ENCODE assay signal across 8 cellular contexts in the genomic region with DNA sequence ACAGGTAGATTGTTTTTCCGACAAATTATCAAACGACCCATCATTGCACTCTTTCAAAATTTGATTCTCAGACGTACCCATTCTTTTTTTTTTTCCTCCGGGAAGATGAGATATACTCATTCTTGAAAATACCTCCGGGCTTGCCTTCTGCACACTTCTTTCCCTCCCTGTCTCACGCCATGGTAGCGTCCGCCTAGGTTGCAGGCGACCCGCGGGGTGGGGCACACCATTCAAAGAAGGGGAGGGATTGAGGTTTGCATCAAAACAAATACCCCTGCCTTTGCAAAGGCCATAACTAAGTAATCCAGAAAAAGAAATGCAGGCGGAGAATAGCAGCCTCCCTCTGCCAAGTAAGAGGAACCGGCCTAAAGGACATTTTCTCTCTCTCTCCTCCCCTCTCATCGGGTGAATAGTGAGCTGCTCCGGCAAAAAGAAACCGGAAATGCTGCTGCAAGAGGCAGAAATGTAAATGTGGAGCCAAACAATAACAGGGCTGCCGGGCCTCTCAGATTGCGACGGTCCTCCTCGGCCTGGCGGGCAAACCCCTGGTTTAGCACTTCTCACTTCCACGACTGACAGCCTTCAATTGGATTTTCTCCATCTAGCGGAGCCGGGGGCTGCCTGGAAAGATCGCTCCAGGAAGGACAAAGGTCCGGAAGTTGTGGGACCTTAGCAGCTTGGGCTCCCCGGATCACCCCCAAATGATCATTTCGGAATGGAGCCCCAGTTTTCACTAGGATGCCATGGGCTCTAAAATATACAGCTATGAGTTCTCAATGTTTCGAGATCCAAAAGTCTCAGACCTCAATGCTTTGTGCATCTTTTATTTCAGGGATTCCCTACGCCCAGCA. TPM values are rescaled to one million over a fixed set of nuclear protein-coding genes. Genes with fewer than 3 reads are reported as not detected.
DNase-seq lines count a peak whose midpoint lies in the region; ATAC-seq and TF ChIP-seq lines count a peak whose summit lies in the region.

No MANE protein-coding gene starts in this region.

- H3K4me1 Mint-ChIP-seq in CD4-positive, alpha-beta T cell (ENCODE audit: low read depth) = peaks cover 46% of the 10 kb centered on the region
- peaks cover 24% of the 10 kb centered on the region for H3K4me1 Mint-ChIP-seq in endothelial cell (ENCODE audit: unreplicated experiment)

- ATAC-seq in CD4-positive, alpha-beta T cell (ENCODE audit: poor library complexity) = peak; percentile 45
- peak; percentile 20 for ATAC-seq in GM19463 (IDR thresholded peaks at IDR 0.05; ENCODE audit: unreplicated experiment)

- peaks cover 38% of the 10 kb centered on the region for H3K36me3 Mint-ChIP-seq in CD4-positive, alpha-beta T cell (ENCODE audit: low read depth)
- peaks cover 7% of the 10 kb centered on the region for H3K36me3 Mint-ChIP-seq in endothelial cell (ENCODE audit: low read depth, unreplicated experiment)

- H3K27ac ChIP-seq in CD4-positive, alpha-beta T cell (ENCODE audit: low read depth, low read length) = peak overlapping the region; percentile 96

- H3K4me3 Mint-ChIP-seq in CD4-positive, alpha-beta T cell = peak overlapping the region; percentile 99
- peak overlapping the region; percentile 96 for H3K4me3 Mint-ChIP-seq in endothelial cell (ENCODE audit: unreplicated experiment)

- no peaks in the 10 kb centered on the region for H3K9me3 Mint-ChIP-seq in CD4-positive, alpha-beta T cell
- peaks cover 3% of the 10 kb centered on the region for H3K9me3 Mint-ChIP-seq in endothelial cell (ENCODE audit: unreplicated experiment)

- H3K27me3 ChIP-seq in CD4-positive, alpha-beta T cell (ENCODE audit: control insufficient read depth, insufficient read depth, low read length) = no peaks in the 10 kb centered on the region

- no peaks in the 10 kb centered on the region for H3K9me3 ChIP-seq in CD4-positive, alpha-beta T cell (ENCODE audit: control insufficient read depth, low read length)

- DNase-seq in CD4-positive, alpha-beta T cell = peak; percentile 64 to 78 (median 71)
- DNase-seq in HS-27A (ENCODE audit: low read depth) = peak; percentile 73
- peak; percentile 91 for DNase-seq in NOMO-1 treated with DMSO at 0.1 percent for 48 hours (lab: John Stamatoyannopoulos, UW; ENCODE audit: unreplicated experiment)
- DNase-seq in activated CD8-positive, alpha-beta memory T cell treated with anti-CD3 and anti-CD28 coated beads, Interleukin-2, amount 50 U/mL, for 1 hour (ENCODE audit: extremely low read depth) = peak; percentile 59
- DNase-seq in endothelial cell (ENCODE audit: low spot score) = peak; percentile 66
- DNase-seq in middle frontal gyrus (ENCODE audit: extremely low spot score, low spot score) = peak; percentile 76
- DNase-seq in stimulated activated CD8-positive, alpha-beta memory T cell treated with anti-CD3 and anti-CD28 coated beads, Interleukin-2, amount 100 ng/mL, for 1 hour (ENCODE audit: low read depth in 2 of 2) = peak; percentile 60 to 64

- peak overlapping the region; percentile 100 for H3K27ac Mint-ChIP-seq in CD4-positive, alpha-beta T cell
- H3K27ac Mint-ChIP-seq in endothelial cell (ENCODE audit: unreplicated experiment) = peak overlapping the region; percentile 100

- no peak for TF ChIP-seq CTCF in CD4-positive, alpha-beta T cell (IDR thresholded peaks at IDR 0.05)
- no peak for TF ChIP-seq CTCF in endothelial cell (IDR thresholded peaks at IDR 0.05; ENCODE audit: unreplicated experiment)

- POLR2A ChIA-PET in CD4-positive, alpha-beta T cell (lab: Charles Lee) = interaction anchor here (0.6 to 5.6 kb wide), 86 partner anchors 11 to 755 kb away, joined by 3 to 158 read pairs (median 6); partner anchors contain the start of genes ACAP1, ALOXE3, ATP1B2 and CD68

- CTCF ChIA-PET in CD4-positive, alpha-beta T cell (lab: Charles Lee) = interaction anchor here (0.7 to 4.2 kb wide), 15 partner anchors 13 to 691 kb away, joined by 3 to 29 read pairs (median 6); partner anchors contain the start of genes ATP1B2, FXR2, MPDU1 and NAA38

- intact Hi-C loops in CD4-positive, alpha-beta T cell (cut with DNase I, micrococcal nuclease) = loop anchor here (1.0 to 10.0 kb wide), 15 partner anchors 34 to 649 kb away; partner anchors contain the start of genes ATP1B2 (in 1 of the 2), ELP5 (in 1 of the 2), FXR2 (in 1 of the 2) and GPS2 (in 1 of the 2)

- H3K27me3 Mint-ChIP-seq in CD4-positive, alpha-beta T cell = peaks cover 7% of the 10 kb centered on the region
- H3K27me3 Mint-ChIP-seq in endothelial cell (ENCODE audit: unreplicated experiment) = peaks cover 8% of the 10 kb centered on the region

RNA-seq across cellular contexts. Expression of gene TP53, which starts 0.8 kb away (rescaled TPM):
- 10 to 100 TPM; 25.8 to 26.0 TPM for total RNA-seq in CD4-positive, alpha-beta T cell
- 95.5 TPM for total RNA-seq in endothelial cell (ENCODE audit: unreplicated experiment)

RNA-seq across cellular contexts. Expression of gene WRAP53, which starts 1.8 kb away (rescaled TPM):
- total RNA-seq in CD4-positive, alpha-beta T cell = 1 to 10 TPM; 3.9 to 4.0 TPM
- 21.3 TPM for total RNA-seq in endothelial cell (ENCODE audit: unreplicated experiment)

RNA-seq across cellular contexts. Expression of gene EFNB3, which starts 18.6 kb away (rescaled TPM):
- total RNA-seq in CD4-positive, alpha-beta T cell = not detected
- total RNA-seq in endothelial cell (ENCODE audit: unreplicated experiment) = 61.9 TPM

RNA-seq across cellular contexts. Expression of gene DNAH2, which starts 31.1 kb away (rescaled TPM):
- not detected for total RNA-seq in CD4-positive, alpha-beta T cell
- total RNA-seq in endothelial cell (ENCODE audit: unreplicated experiment) = 0.72 TPM

RNA-seq across cellular contexts. Expression of gene ATP1B2, which starts 35.7 kb away (rescaled TPM):
- under 1 TPM; 0.17 to 0.69 TPM for total RNA-seq in CD4-positive, alpha-beta T cell
- total RNA-seq in endothelial cell (ENCODE audit: unreplicated experiment) = 10.4 TPM

Comparison
In these comparisons a context has a peak if more than half of its experiments do, and no peak if none do; other contexts are left out.
1. Peak in every context shown above with its lines: DNase-seq, ATAC-seq and H3K27ac ChIP-seq.
2. RNA of gene EFNB3, which starts 18.6 kb away (total RNA-seq): 61.9 TPM in endothelial cell (single experiment); not detected in CD4-positive, alpha-beta T cell; every median in the first group is over 10 times any median in the second.